Comparison of ENCODE assay signal across 1 cellular context in genomic region chr2:172865422-172865821, GRCh38.
TF ChIP-seq lines count a peak whose summit lies in the region.

No MANE protein-coding gene starts in this region.

TF ChIP-seq in IMR-90, 13 proteins besides CTCF, POLR2A, EP300 and RAD21 (continued from another document):
- no peak for TF ChIP-seq ELK1 (IDR thresholded peaks at IDR 0.05; ENCODE audit: borderline replicate concordance, low read depth, low read length)
- no peak for TF ChIP-seq MXI1 (IDR thresholded peaks at IDR 0.05; ENCODE audit: borderline replicate concordance, low read depth, low read length)
- TF ChIP-seq CEBPB (IDR thresholded peaks at IDR 0.05; ENCODE audit: low read depth, low read length) = no peak
- no peak for TF ChIP-seq RCOR1 (IDR thresholded peaks at IDR 0.05; ENCODE audit: insufficient replicate concordance, low read length)
- TF ChIP-seq SMC3 (IDR thresholded peaks at IDR 0.05; ENCODE audit: low read depth, low read length) = no peak
